In genomic region chr6:31806470-31807272, GRCh38 we compare ENCODE assay signal across 1 cellular context.
A peak's percentile ranks its signal among the peaks of the same experiment; 100 is the strongest.
TF ChIP-seq lines count a peak whose summit lies in the region.

TSS of gene LSM2 (minus strand) at chr6:31806966. CDS start at chr6:31806757, 209 bp downstream.

TF ChIP-seq in GM12878, 131 proteins besides CTCF, POLR2A, EP300 and RAD21 (continued from another document and continues in another):
- TF ChIP-seq ZBTB40 (IDR thresholded peaks at IDR 0.05; ENCODE audit: borderline replicate concordance) (peak; percentile 42; the same call in 1 of the 2 replicates), NBN (IDR thresholded peaks at IDR 0.05) (peak; percentile 75; the same call in 1 of the 2 replicates), CEBPZ (IDR thresholded peaks at IDR 0.05; ENCODE audit: low read depth, low read length) (no peak), SUPT20H (IDR thresholded peaks at IDR 0.05; ENCODE audit: borderline replicate concordance, control insufficient read depth, low read depth, low read length) (no peak), IRF3 (IDR thresholded peaks at IDR 0.05) (no peak), CREM (IDR thresholded peaks at IDR 0.05; ENCODE audit: low read depth) (peak; percentile 96), KLF5 (IDR thresholded peaks at IDR 0.05; ENCODE audit: partially characterized antibody) (peak; percentile 40), PAX8 (IDR thresholded peaks at IDR 0.05) (no peak), MLLT1 (IDR thresholded peaks at IDR 0.05) (peak; percentile 44; the same call in 1 of the 2 replicates), FOXK2 (IDR thresholded peaks at IDR 0.05) (no peak), SMC3 (IDR thresholded peaks at IDR 0.05; ENCODE audit: borderline replicate concordance, low read length) (no peak), MXI1 (IDR thresholded peaks at IDR 0.05; ENCODE audit: low read depth, low read length) (no peak), CBX5 (IDR thresholded peaks at IDR 0.05; ENCODE audit: low read depth) (no peak), ESRRA (IDR thresholded peaks at IDR 0.05; ENCODE audit: low read length) (0 out of 2 replicates have a peak, but pooled peaks have one; percentile 63), CUX1 (IDR thresholded peaks at IDR 0.05; ENCODE audit: insufficient replicate concordance, low read depth, low read length) (no peak), POLR2AphosphoS2 (IDR thresholded peaks at IDR 0.05; ENCODE audit: low read depth, low read length) (peak; percentile 80; the same call in 1 of the 2 replicates), ZNF687 (IDR thresholded peaks at IDR 0.05) (peak; percentile 69; the same call in 1 of the 2 replicates), PKNOX1 (IDR thresholded peaks at IDR 0.05) (peak; percentile 42), PRDM15 (CRISPR knock-in tag; IDR thresholded peaks at IDR 0.05) (no peak), BHLHE40 (IDR thresholded peaks at IDR 0.05; ENCODE audit: borderline replicate concordance in 1 of 2, low read depth in 2 of 2, low read length in 1 of 2) (peak in 1 of 2 experiments; percentile 40; a peak in 1 of 4 replicates), ZSCAN29 (IDR thresholded peaks at IDR 0.05) (no peak)
